9 cellular contexts compared by ENCODE assay signal in the genomic region with DNA sequence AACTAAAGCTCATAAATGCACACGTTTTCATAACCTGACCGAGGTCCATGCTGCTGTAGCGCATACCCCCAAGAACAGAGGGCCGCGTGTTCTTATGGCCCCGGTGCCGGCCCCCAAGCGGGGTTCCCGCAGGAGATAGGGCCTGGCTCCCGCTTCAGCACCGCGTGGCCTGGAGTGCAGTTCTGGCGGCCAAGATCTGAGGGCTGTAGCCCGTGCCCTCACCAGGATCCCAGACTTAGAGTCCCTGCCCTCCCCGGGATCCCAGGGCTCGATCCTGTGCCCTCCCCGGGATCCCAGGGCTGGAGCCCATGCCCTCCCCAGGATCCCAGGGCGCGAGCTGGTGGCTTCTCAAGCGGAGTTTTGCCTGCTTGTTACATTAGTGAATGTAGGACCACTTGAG. TPM values are rescaled to one million over a fixed set of nuclear protein-coding genes. Genes with fewer than 3 reads are reported as not detected.
DNase-seq lines count a peak whose midpoint lies in the region; ATAC-seq, FAIRE-seq and TF ChIP-seq lines count a peak whose summit lies in the region.
"Had no signal": no experiment of that assay in that cellular context is flagged by ENCODE, and none has a peak within 500 bp of the region (broad histone marks: within the 10 kb centered on the region; RNA-seq: fewer than 3 reads in every experiment).

No MANE protein-coding gene starts in this region.

- DNase-seq in A673 (ENCODE audit: low spot score): peak; percentile 19
- no peak for DNase-seq in HFF-Myc (ENCODE audit: extremely low read depth, low read depth)
- DNase-seq in astrocyte of the spinal cord (ENCODE audit: low read depth, low spot score): peak; percentile 9
- DNase-seq in right lobe of liver: no peak
- DNase-seq in upper lobe of left lung: peak in 1 of 2 donors; percentile 82
- no peak for DNase-seq in GM19239 (ENCODE audit: insufficient read length, low spot score)
- no peak for DNase-seq in NCI-H774 (lab: John Stamatoyannopoulos, UW)
- DNase-seq: left cardiac atrium had no signal

- intact Hi-C loops in A673 (cut with micrococcal nuclease; ENCODE audit: unreplicated experiment) (loop anchor here (5.0 kb wide), 1 partner anchor 97 kb away; no protein-coding TSS in a partner anchor), right lobe of liver (cut with DNase I) (no loop called here)

- H3K4me1 ChIP-seq in A673 (ENCODE audit: insufficient read depth, low read length, poor library complexity, severe bottlenecking) (peaks cover 6% of the 10 kb centered on the region), right lobe of liver (peaks cover 0 to 20% (median 7%) of the 10 kb centered on the region in 4 donors), upper lobe of left lung (peaks cover 18 to 34% (median 24%) of the 10 kb centered on the region in 4 donors)

- no peaks in the 10 kb centered on the region for H3K9me3 ChIP-seq in A673 (ENCODE audit: low read depth, low read length, poor library complexity, severe bottlenecking)
- H3K9me3 ChIP-seq in right lobe of liver: no peaks in the 10 kb centered on the region
- no peaks in the 10 kb centered on the region for H3K9me3 ChIP-seq in upper lobe of left lung

- no TSS peak for BruUV-seq in A673 (replicated peaks; lab: Mats Ljungman, UMichigan)

- H3K36me3 ChIP-seq in A673 (ENCODE audit: insufficient read depth, low read length, poor library complexity, severe bottlenecking) (peaks cover 9% of the 10 kb centered on the region), right lobe of liver (peaks cover 0 to 13% (median 3%) of the 10 kb centered on the region in 4 donors), upper lobe of left lung (peaks cover 0 to 13% (median 2%) of the 10 kb centered on the region in 4 donors)

- H3K27ac ChIP-seq in A673 (ENCODE audit: low read depth, low read length, poor library complexity, severe bottlenecking) (peak overlapping the region; percentile 85), right lobe of liver (peak overlapping the region; percentile 39 to 71 (median 55)), upper lobe of left lung (peak overlapping the region in 3 of 4 donors; percentile 91 to 97 (median 92))

- H3K27me3 ChIP-seq in A673 (replicated peaks; ENCODE audit: insufficient read depth, low read depth, low read length, poor library complexity) (no peaks in the 10 kb centered on the region), right lobe of liver (no peaks in the 10 kb centered on the region), upper lobe of left lung (no peaks in the 10 kb centered on the region)

- TF ChIP-seq CTCF in A673 (conservative IDR thresholded peaks at IDR 0.05; ENCODE audit: low read depth, low read length): no peak
- TF ChIP-seq CTCF in HFF-Myc (IDR thresholded peaks at IDR 0.05; ENCODE audit: low read depth, low read length, missing control alignments): no peak
- no peak for TF ChIP-seq CTCF in astrocyte of the spinal cord (IDR thresholded peaks at IDR 0.05; ENCODE audit: low read depth, low read length)
- TF ChIP-seq CTCF in right lobe of liver (IDR thresholded peaks at IDR 0.05): no peak
- no peak for TF ChIP-seq CTCF in upper lobe of left lung (IDR thresholded peaks at IDR 0.05)

- CTCF ChIA-PET in A673 (lab: Charles Lee): interaction anchor here (1.2 kb wide), 1 partner anchor 95 kb away, joined by 4 read pairs; no protein-coding TSS in a partner anchor

- in situ Hi-C loops in astrocyte of the spinal cord (cut with HindIII; ENCODE audit: low sequenced_read_pairs): no loop called here

- 36% methylated on average over 8 of the region's 20 CpGs for WGBS in right lobe of liver (ENCODE audit: insufficient coverage, low coverage, low lambda C conversion rate, missing lambda C conversion rate)
- WGBS in upper lobe of left lung, 2 donors: 12 to 18% methylated on average over 10 to 19 of the region's 20 CpGs

- ATAC-seq in right lobe of liver: no peak
- no peak for ATAC-seq in upper lobe of left lung (ENCODE audit: low FRiP score in 2 of 2)
- ATAC-seq in GM19455 (IDR thresholded peaks at IDR 0.05; ENCODE audit: unreplicated experiment): no peak

- POLR2A ChIA-PET in A673 (lab: Charles Lee; ENCODE audit: low non-redundant PET): interaction anchor here (0.6 kb wide), 1 partner anchor 225 kb away, joined by 4 read pairs; no protein-coding TSS in a partner anchor

- TF ChIP-seq POLR2A in right lobe of liver (IDR thresholded peaks at IDR 0.05): no peak
- TF ChIP-seq POLR2A in upper lobe of left lung (IDR thresholded peaks at IDR 0.05): no peak

- H3K4me3 ChIP-seq in A673 (ENCODE audit: low read depth, low read length, poor library complexity, severe bottlenecking) (peak overlapping the region; percentile 98), HFF-Myc (replicated peaks; ENCODE audit: low read depth, low read length) (peak overlapping the region; percentile 65), astrocyte of the spinal cord (ENCODE audit: low read depth, low read length) (peak overlapping the region; percentile 80), right lobe of liver (peak overlapping the region; percentile 62 to 94 (median 89)), upper lobe of left lung (peak overlapping the region in 3 of 4 donors; percentile 73 to 100 (median 96))

- no peak for TF ChIP-seq EP300 in upper lobe of left lung (IDR thresholded peaks at IDR 0.05)

- no peak for FAIRE-seq in GM19239 (lab: Jason Lieb, UNC)

RNA-seq across cellular contexts. Expression of gene GRPEL1, which starts 1.0 kb away (rescaled TPM):
- total RNA-seq in A673 (2021) (70.1 and 78.2 TPM in 2 replicates), right lobe of liver (10 to 100 TPM; 30.0 to 49.2 (median 45.3) TPM), upper lobe of left lung (10 to 100 TPM in 5 of 6 donors, 1 to 10 TPM in 1; 9.4 to 29.0 (median 24.2) TPM)

RNA-seq across cellular contexts. Expression of gene TADA2B, which starts 25.7 kb away (rescaled TPM):
- total RNA-seq in A673 (2021) (15.2 and 15.4 TPM in 2 replicates), right lobe of liver (10 to 100 TPM; 12.1 to 16.3 (median 14.0) TPM), upper lobe of left lung (10 to 100 TPM; 20.8 to 29.0 (median 26.2) TPM)

Comparison
In these comparisons a context has a peak if more than half of its experiments do, and no peak if none do; other contexts are left out.
1. DNase-seq: peak in A673 (single experiment) and astrocyte of the spinal cord (single experiment); none in HFF-Myc (single experiment), right lobe of liver (0 of 3), GM19239 (single experiment) and NCI-H774 (single experiment).
2. Peak in every context shown above with its lines, with median percentiles within 50 percentile points of each other: H3K27ac ChIP-seq and H3K4me3 ChIP-seq.